ENCODE assay signal across 16 cellular contexts in the genomic region with DNA sequence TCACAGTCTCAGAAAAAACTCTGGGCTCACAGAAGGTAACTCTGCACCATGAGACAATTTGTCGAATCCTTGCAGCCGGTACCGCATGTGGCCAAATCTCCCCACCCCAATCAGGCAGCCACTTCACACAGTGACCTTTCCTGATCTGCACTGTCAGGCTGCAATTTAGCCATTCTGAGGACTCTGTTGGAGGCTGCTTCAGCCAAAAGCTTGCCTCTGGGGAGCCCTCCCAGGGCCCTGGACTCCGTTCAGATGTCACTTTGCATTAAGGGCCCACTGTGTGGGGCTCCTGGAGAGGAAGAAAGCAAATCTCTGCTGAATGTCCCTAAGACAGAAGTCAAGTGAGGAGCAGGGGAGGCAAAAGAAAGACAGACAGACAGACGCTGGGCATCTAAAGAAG.
DNase-seq lines count a peak whose midpoint lies in the region; TF ChIP-seq lines count a peak whose summit lies in the region.
"Had no signal": no experiment of that assay in that cellular context is flagged by ENCODE, and none has a peak within 500 bp of the region (broad histone marks: within the 10 kb centered on the region; RNA-seq: fewer than 3 reads in every experiment).

No MANE protein-coding gene starts in this region.

- H3K79me2 ChIP-seq in Karpas-422 (ENCODE audit: low read length) = no peaks in the 10 kb centered on the region; the same call in 1 of the 2 replicates
- no peaks in the 10 kb centered on the region for H3K79me2 ChIP-seq in neural progenitor cell (ENCODE audit: low read depth)

- peak overlapping the region; percentile 3; the same call in 1 of the 2 replicates for H3K9ac ChIP-seq in Karpas-422 (ENCODE audit: low read length)
- H3K9ac ChIP-seq in neural progenitor cell = no peak overlapping the region
- H3K9ac ChIP-seq: BLaER1 treated with 17β-estradiol and CSF1 and Interleukin-3, amounts not matched to agents 10 nM and 100 nM had no signal

- no peaks in the 10 kb centered on the region for H3K9me3 Mint-ChIP-seq in neural progenitor cell

- peaks cover 52% of the 10 kb centered on the region for H3K4me1 ChIP-seq in Karpas-422 (ENCODE audit: low read length)
- H3K4me1 ChIP-seq in ectodermal cell (ENCODE audit: control insufficient read depth, insufficient read depth, low read length) = peaks cover 14% of the 10 kb centered on the region
- peaks cover 12% of the 10 kb centered on the region for H3K4me1 ChIP-seq in neural progenitor cell
- H3K4me1 ChIP-seq: HAP-1 had no signal

- H3K27me3 ChIP-seq in Karpas-422 (ENCODE audit: low read length) = no peaks in the 10 kb centered on the region
- no peaks in the 10 kb centered on the region for H3K27me3 ChIP-seq in ectodermal cell (ENCODE audit: control insufficient read depth, insufficient read depth, low read length, poor library complexity, severe bottlenecking)
- no peaks in the 10 kb centered on the region for H3K27me3 ChIP-seq in neural progenitor cell
- H3K27me3 ChIP-seq: BLaER1 treated with 17β-estradiol and CSF1 and Interleukin-3, amounts not matched to agents 10 nM and 100 nM had no signal

- DNase-seq in ELF-1 (ENCODE audit: low read depth, low spot score) (peak; percentile 37), Karpas-422 (peak; percentile 74), neural progenitor cell (ENCODE audit: low spot score) (peak; percentile 67), DMS114 treated with DMSO at 0.1 percent for 48 hours (lab: John Stamatoyannopoulos, UW; ENCODE audit: unreplicated experiment) (no peak), occipital lobe (lab: John Stamatoyannopoulos, UW) (no peak), putamen (ENCODE audit: low spot score) (no peak)
- DNase-seq: DMS153, EL, NCI-H1048, NCI-H146, NCI-H2107, NCI-H774 had no signal

- H3K4me3 Mint-ChIP-seq in neural progenitor cell = no peak overlapping the region
- H3K4me3 Mint-ChIP-seq: IgD-negative memory B cell had no signal

- H3K36me3 Mint-ChIP-seq in neural progenitor cell = no peaks in the 10 kb centered on the region

- peaks cover 17% of the 10 kb centered on the region for H3F3A ChIP-seq in neural progenitor cell (ENCODE audit: low read depth)

- H3K4me3 ChIP-seq in Karpas-422 (ENCODE audit: low read length) (no peak overlapping the region), ectodermal cell (ENCODE audit: insufficient read depth, low read depth, low read length) (no peak overlapping the region), neural progenitor cell (no peak overlapping the region)
- H3K4me3 ChIP-seq: BLaER1 treated with 17β-estradiol and CSF1 and Interleukin-3, amounts not matched to agents 10 nM and 100 nM; HAP-1 had no signal

- H3K27me3 Mint-ChIP-seq in neural progenitor cell (ENCODE audit: insufficient read depth, low read depth) = peaks cover 5% of the 10 kb centered on the region
- H3K27me3 Mint-ChIP-seq: IgD-negative memory B cell had no signal

- no peaks in the 10 kb centered on the region for H3K9me3 ChIP-seq in Karpas-422 (ENCODE audit: low read length)
- H3K9me3 ChIP-seq in ectodermal cell (ENCODE audit: control insufficient read depth, low read length) = no peaks in the 10 kb centered on the region
- H3K9me3 ChIP-seq in neural progenitor cell (ENCODE audit: low read depth) = no peaks in the 10 kb centered on the region

- H3K36me3 ChIP-seq in Karpas-422 (ENCODE audit: insufficient read depth, low read length) (no peaks in the 10 kb centered on the region), ectodermal cell (ENCODE audit: control insufficient read depth, insufficient read depth, low read length) (no peaks in the 10 kb centered on the region), neural progenitor cell (no peaks in the 10 kb centered on the region)
- H3K36me3 ChIP-seq: HAP-1 had no signal

- peaks cover 34% of the 10 kb centered on the region for H4K20me1 ChIP-seq in Karpas-422 (ENCODE audit: insufficient read depth, low read depth, low read length)
- peaks cover 3% of the 10 kb centered on the region for H4K20me1 ChIP-seq in neural progenitor cell (ENCODE audit: low read depth)

- no peak for TF ChIP-seq CTCF in neural progenitor cell (IDR thresholded peaks at IDR 0.05)

- no peaks in the 10 kb centered on the region for H3K9me2 ChIP-seq in Karpas-422 (replicated peaks; ENCODE audit: insufficient read depth, low read length)

- H2AFZ ChIP-seq in Karpas-422 (ENCODE audit: low read length) (no peak overlapping the region), neural progenitor cell (replicated peaks) (no peak overlapping the region)

- 9 to 10% methylated on average over 5 of the region's 5 CpGs for WGBS in ectodermal cell, 2 experiments

- H3K4me1 Mint-ChIP-seq in neural progenitor cell = peaks cover 33% of the 10 kb centered on the region

- H3K4me2 ChIP-seq in Karpas-422 (ENCODE audit: low read depth, low read length, poor library complexity, severe bottlenecking) (peak overlapping the region; percentile 38), neural progenitor cell (peak overlapping the region; percentile 4)
- H3K4me2 ChIP-seq: BLaER1 treated with 17β-estradiol and CSF1 and Interleukin-3, amounts not matched to agents 10 nM and 100 nM had no signal

- peak overlapping the region; percentile 32 for H3K27ac ChIP-seq in Karpas-422 (ENCODE audit: low read length)
- H3K27ac ChIP-seq in ectodermal cell (ENCODE audit: insufficient read depth, low read depth, low read length, poor library complexity, severe bottlenecking) = peak overlapping the region; percentile 39
- H3K27ac ChIP-seq in neural progenitor cell = peak overlapping the region; percentile 76

- peak overlapping the region; percentile 36 for H3K27ac Mint-ChIP-seq in neural progenitor cell
- H3K27ac Mint-ChIP-seq: IgD-negative memory B cell had no signal

Comparison
In these comparisons a context has a peak if more than half of its experiments do, and no peak if none do; other contexts are left out.
1. DNase-seq: peak in ELF-1 (single experiment), Karpas-422 (single experiment) and neural progenitor cell (single experiment); none in DMS114 treated with DMSO at 0.1 percent for 48 hours (single experiment), occipital lobe (single experiment) and putamen (single experiment).
2. Peak in every context shown above with its lines, with median percentiles within 50 percentile points of each other: H3K27ac ChIP-seq.